Comparison of ENCODE assay signal across 9 cellular contexts in genomic region chr16:1828645-1829410, GRCh38. TPM values are rescaled to one million over a fixed set of nuclear protein-coding genes. Genes with fewer than 3 reads are reported as not detected.
A peak's percentile ranks its signal among the peaks of the same experiment; 100 is the strongest.
DNase-seq lines count a peak whose midpoint lies in the region; ATAC-seq and TF ChIP-seq lines count a peak whose summit lies in the region.
"Had no signal": no experiment of that assay in that cellular context is flagged by ENCODE, and none has a peak within 500 bp of the region (broad histone marks: within the 10 kb centered on the region; RNA-seq: fewer than 3 reads in every experiment).

No MANE protein-coding gene starts in this region.

- CTCF ChIA-PET in BJ (lab: Yijun Ruan, JAX), result interaction anchor here (1.3 to 1.9 kb wide), 2 partner anchors 15 to 123 kb away, joined by 3 to 5 read pairs; partner anchors contain the start of gene MAPK8IP3

- H3K27ac ChIP-seq in HUES64 (ENCODE audit: low read depth, low read length) (no peak overlapping the region), body of pancreas (peak overlapping the region; percentile 14 to 96 (median 70))

- H3K36me3 ChIP-seq in BJ (ENCODE audit: control insufficient read depth, insufficient read depth, low read length) (no peaks in the 10 kb centered on the region), HUES64 (ENCODE audit: insufficient read depth, low read length) (no peaks in the 10 kb centered on the region), body of pancreas (replicated peaks in 1 of 2; ENCODE audit: insufficient read depth in 1 of 2, low read depth in 2 of 2) (no peaks in the 10 kb centered on the region), mucosa of descending colon (ENCODE audit: low read depth) (no peaks in the 10 kb centered on the region)

- TF ChIP-seq CTCF in BJ (IDR thresholded peaks at IDR 0.05; ENCODE audit: insufficient read depth, low read depth, low read length) (no peak), body of pancreas (IDR thresholded peaks at IDR 0.05) (no peak), mucosa of descending colon (IDR thresholded peaks at IDR 0.05) (no peak)

- H3K4me3 ChIP-seq in BJ (ENCODE audit: low read depth, low read length), result 0 out of 2 replicates have a peak overlapping the region, but pooled peaks have one; percentile 7
- peak overlapping the region; percentile 78 for H3K4me3 ChIP-seq in HUES64 (ENCODE audit: low read length)
- H3K4me3 ChIP-seq in body of pancreas, result no peak overlapping the region
- H3K4me3 ChIP-seq in mucosa of descending colon, result peak overlapping the region; percentile 60

- intact Hi-C loops in body of pancreas (cut with DNase I), result no loop called here
- intact Hi-C loops in mucosa of descending colon (cut with DNase I, micrococcal nuclease), result no loop called here

- H3K4me1 ChIP-seq in HUES64 (ENCODE audit: insufficient read depth, low read length) (no peaks in the 10 kb centered on the region), body of pancreas (peaks cover 66% of the 10 kb centered on the region), mucosa of descending colon (ENCODE audit: low read depth) (peaks cover 35% of the 10 kb centered on the region)

- no peak overlapping the region for H3K9ac ChIP-seq in HUES64 (ENCODE audit: low read depth, low read length)

- DNase-seq in BJ (ENCODE audit: low read depth) (no peak), body of pancreas (no peak), mucosa of descending colon (peak in 2 of 3 donors; percentile 39 to 41), hippocampal formation (lab: John Stamatoyannopoulos, UW) (no peak), retina (no peak), kidney glomerular epithelial cell (lab: John Stamatoyannopoulos, UW) (no peak)
- DNase-seq: activated naive CD8-positive, alpha-beta T cell treated with anti-CD3 and anti-CD28 coated beads, Interleukin-2, amount 10 ng/mL, durations not matched to agents 7 days and 5 days had no signal

- ATAC-seq in body of pancreas, result no peak
- peak; percentile 17 for ATAC-seq in mucosa of descending colon
- no peak for ATAC-seq in HG03571 (IDR thresholded peaks at IDR 0.05; ENCODE audit: unreplicated experiment)

- TF ChIP-seq POLR2A in body of pancreas (IDR thresholded peaks at IDR 0.05), result no peak

- 92% methylated on average over 10 of the region's 11 CpGs for WGBS in HUES64
- 14 to 17% methylated on average over 11 of the region's 11 CpGs for WGBS in body of pancreas, 2 donors

- POLR2A ChIA-PET in BJ (lab: Charles Lee), result no interaction called here

- H3K9me3 ChIP-seq in HUES64 (ENCODE audit: insufficient read depth, low read depth, low read length) (no peaks in the 10 kb centered on the region), body of pancreas (no peaks in the 10 kb centered on the region), mucosa of descending colon (no peaks in the 10 kb centered on the region)

- H3K27me3 ChIP-seq in BJ (ENCODE audit: control insufficient read depth, insufficient read depth, low read length) (no peaks in the 10 kb centered on the region), HUES64 (ENCODE audit: insufficient read depth, low read length) (peaks cover 3% of the 10 kb centered on the region; the same call in 1 of the 2 replicates), body of pancreas (no peaks in the 10 kb centered on the region)

RNA-seq across cellular contexts. Expression of gene FAHD1, which starts 1.8 kb away (rescaled TPM):
- polyA plus RNA-seq in BJ (2011; rRNA removed), result 52.5 and 53.1 TPM in 2 replicates
- 12.8 and 18.3 TPM in 2 replicates for polyA minus RNA-seq in BJ (2011; rRNA and poly(A)+ RNA removed)
- 15.0 TPM for polyA plus RNA-seq in HUES64 (2013, experiment 1 of 2)
- 18.0 TPM for polyA plus RNA-seq in HUES64 (2013, experiment 2 of 2)
- total RNA-seq in body of pancreas, result 10 to 100 TPM; 32.6 to 50.8 TPM
- 10 to 100 TPM; 31.4 to 59.6 (median 54.6) TPM for total RNA-seq in mucosa of descending colon

RNA-seq across cellular contexts. Expression of gene HAGH, which starts 2.2 kb away (rescaled TPM):
- 32.2 and 51.6 TPM in 2 replicates for polyA plus RNA-seq in BJ (2011; rRNA removed)
- 14.0 and 19.5 TPM in 2 replicates for polyA minus RNA-seq in BJ (2011; rRNA and poly(A)+ RNA removed)
- 14.1 TPM for polyA plus RNA-seq in HUES64 (2013, experiment 1 of 2)
- polyA plus RNA-seq in HUES64 (2013, experiment 2 of 2), result 20.3 TPM
- total RNA-seq in body of pancreas (10 to 100 TPM; 45.7 to 46.5 TPM), mucosa of descending colon (10 to 100 TPM; 63.4 to 94.8 (median 68.0) TPM)

RNA-seq across cellular contexts. Expression of gene IGFALS, which starts 35.3 kb away (rescaled TPM):
- not detected in 2 replicates for polyA plus RNA-seq in BJ (2011; rRNA removed)
- not detected in 2 replicates for polyA minus RNA-seq in BJ (2011; rRNA and poly(A)+ RNA removed)
- polyA plus RNA-seq in HUES64 (2013, experiment 1 of 2), result not detected
- not detected for polyA plus RNA-seq in HUES64 (2013, experiment 2 of 2)
- total RNA-seq in body of pancreas (1 to 10 TPM; 5.2 to 9.2 TPM), mucosa of descending colon (1 to 10 TPM in 2 of 3 donors, under 1 TPM in 1; 0.51 to 1.9 (median 1.8) TPM)

RNA-seq across cellular contexts. Expression of gene MEIOB, which starts 43.1 kb away (rescaled TPM):
- 0.25 and 0.28 TPM in 2 replicates for polyA plus RNA-seq in BJ (2011; rRNA removed)
- polyA minus RNA-seq in BJ (2011; rRNA and poly(A)+ RNA removed), result not detected in 2 replicates
- polyA plus RNA-seq in HUES64 (2013, experiment 1 of 2), result 0.30 TPM
- 1.1 TPM for polyA plus RNA-seq in HUES64 (2013, experiment 2 of 2)
- total RNA-seq in body of pancreas (under 1 TPM in 1 of 2 donors, not detected in 1; 0.26 TPM), mucosa of descending colon (not detected)
- total RNA-seq: activated naive CD8-positive, alpha-beta T cell treated with anti-CD3 and anti-CD28 coated beads, Interleukin-2, amount 10 ng/mL, durations not matched to agents 7 days and 5 days had no signal

RNA-seq across cellular contexts. Expression of gene NUBP2, which starts 46.1 kb away (rescaled TPM):
- polyA plus RNA-seq in BJ (2011; rRNA removed), result 27.9 and 38.0 TPM in 2 replicates
- 7.3 TPM in 2 replicates for polyA minus RNA-seq in BJ (2011; rRNA and poly(A)+ RNA removed)
- polyA plus RNA-seq in HUES64 (2013, experiment 1 of 2), result 49.1 TPM
- 49.4 TPM for polyA plus RNA-seq in HUES64 (2013, experiment 2 of 2)
- 10 to 100 TPM; 61.0 to 72.6 TPM for total RNA-seq in body of pancreas
- 10 to 100 TPM; 32.1 to 43.1 (median 39.3) TPM for total RNA-seq in mucosa of descending colon

Comparison
In these comparisons a context has a peak if more than half of its experiments do, and no peak if none do; other contexts are left out.
1. DNase-seq: peak in mucosa of descending colon (2 of 3); none in BJ (single experiment), body of pancreas (0 of 4), hippocampal formation (0 of 2), retina (single experiment) and kidney glomerular epithelial cell (single experiment).
2. H3K4me3 ChIP-seq: peak in BJ (single experiment), HUES64 (single experiment) and mucosa of descending colon (single experiment); none in body of pancreas (0 of 2).